26 cellular contexts compared by ENCODE assay signal in the genomic region with DNA sequence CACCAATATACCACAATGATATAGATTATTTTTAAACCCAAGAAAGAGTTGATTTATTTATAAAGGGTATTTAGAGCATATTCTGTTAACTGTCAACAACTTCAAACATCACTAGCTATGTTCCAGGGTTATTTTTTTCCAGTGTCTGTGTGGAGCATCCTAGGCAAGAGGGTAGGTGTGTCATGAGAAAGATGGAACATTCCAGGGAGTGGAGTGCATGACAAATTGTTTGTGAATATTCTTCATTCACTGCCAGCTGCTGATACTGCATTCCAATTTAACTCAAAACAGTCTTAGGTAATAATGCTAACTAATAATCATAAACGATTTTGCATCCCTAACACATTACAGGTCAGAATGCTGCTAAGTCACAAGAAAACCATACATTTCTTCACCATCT.
"Had no signal": no experiment of that assay in that cellular context is flagged by ENCODE, and none has a peak within 500 bp of the region (broad histone marks: within the 10 kb centered on the region; RNA-seq: fewer than 3 reads in every experiment).

No MANE protein-coding gene starts in this region.

- H3K27me3 ChIP-seq: Peyer's patch, SJSA1 had no signal

- FAIRE-seq: astrocyte, K562 had no signal

- DNase-seq: activated CD4-positive, alpha-beta memory T cell treated with anti-CD3 and anti-CD28 coated beads for 36 hours; activated CD4-positive, alpha-beta T cell treated with anti-CD3 and anti-CD28 coated beads for 1 hour; activated CD4-positive, alpha-beta T cell treated with anti-CD3 and anti-CD28 coated beads, Interleukin-2, amount 10 ng/mL, durations not matched to agents 7 days and 5 days; activated CD8-positive, alpha-beta memory T cell treated with anti-CD3 and anti-CD28 coated beads for 24 hours; activated gamma-delta T cell; activated naive CD4-positive, alpha-beta T cell treated with anti-CD3 and anti-CD28 coated beads for 36 hours; activated T-cell treated with anti-CD3 and anti-CD28 coated beads for 4 hours; activated T-cell treated with anti-CD3 and anti-CD28 coated beads, Interleukin-2, amount 50 U/mL, for 48 hours; amygdala; Karpas-422; NCI-H1105 treated with DMSO at 0.1 percent for 48 hours; NCI-H1436 treated with DMSO at 0.1 percent for 48 hours; NCI-H187; NCI-H2081; NCI-H510A treated with DMSO at 0.1 percent for 48 hours; NCI-H69; NK-92 treated with Interleukin-12 subunit alpha and Interleukin-12 subunit beta, amount 100 ng/mL, for 24 hours; Peyer's patch; SHP77; SW 1271 had no signal

- ATAC-seq: activated T-helper 17 cell treated with anti-CD3 and anti-CD28 coated beads, Interleukin-2, amount 50 U/mL, for 72 hours; K562; SK-N-SH treated with all-trans-retinoic acid at 6 μM for 48 hours; WTC11 had no signal

- H3K36me3 ChIP-seq: SJSA1 had no signal

- H3K4me3 ChIP-seq: K562, Peyer's patch, SJSA1 had no signal
